Comparison of ENCODE assay signal across 17 cellular contexts in genomic region chr5:94744906-94745305, GRCh38.
DNase-seq lines count a peak whose midpoint lies in the region; ATAC-seq and TF ChIP-seq lines count a peak whose summit lies in the region.
"Had no signal": no experiment of that assay in that cellular context is flagged by ENCODE, and none has a peak within 500 bp of the region (broad histone marks: within the 10 kb centered on the region; RNA-seq: fewer than 3 reads in every experiment).

No MANE protein-coding gene starts in this region.

- no peak for TF ChIP-seq CTCF in activated B cell treated with CpG ODN at 0.5 μM for 24 hours (IDR thresholded peaks at IDR 0.05)
- no peak for TF ChIP-seq CTCF in uterus (IDR thresholded peaks at IDR 0.05)

- no peak overlapping the region for H3K4me3 ChIP-seq in uterus
- H3K4me3 ChIP-seq: GM23338 had no signal

- no peaks in the 10 kb centered on the region for H3K27me3 Mint-ChIP-seq in activated B cell treated with CpG ODN at 0.5 μM for 24 hours
- peaks cover 0 to 5% of the 10 kb centered on the region in 2 donors for H3K27me3 Mint-ChIP-seq in T-cell

- H3K9me3 Mint-ChIP-seq in activated B cell treated with CpG ODN at 0.5 μM for 24 hours (no peaks in the 10 kb centered on the region), T-cell (no peaks in the 10 kb centered on the region)
- H3K9me3 Mint-ChIP-seq: CD8-positive, alpha-beta T cell; GM23338 had no signal

- no peaks in the 10 kb centered on the region for H3K4me1 ChIP-seq in uterus

- H3K4me1 Mint-ChIP-seq in activated B cell treated with CpG ODN at 0.5 μM for 24 hours: peaks cover 42% of the 10 kb centered on the region
- peaks cover 0 to 3% (median 0%) of the 10 kb centered on the region in 3 donors for H3K4me1 Mint-ChIP-seq in T-cell

- no peaks in the 10 kb centered on the region for H3K9me3 ChIP-seq in uterus

- H3K36me3 ChIP-seq in uterus: no peaks in the 10 kb centered on the region

- POLR2A ChIA-PET in activated B cell treated with CpG ODN at 0.5 μM for 24 hours (lab: Charles Lee): no interaction called here
- POLR2A ChIA-PET in T-cell (lab: Charles Lee): no interaction called here

- no peak overlapping the region for H3K27ac ChIP-seq in uterus
- H3K27ac ChIP-seq: KMS-11 had no signal

- DNase-seq in activated B cell treated with CpG ODN at 0.5 μM for 24 hours (no peak), left ventricle myocardium superior (no peak), uterus (no peak), T-cell (no peak)
- DNase-seq in stimulated activated CD4-positive, alpha-beta T cell treated with anti-CD3 and anti-CD28 coated beads, Interleukin-4, amount 100 ng/mL, for 4 hours: no peak
- DNase-seq: CD8-positive, alpha-beta T cell; DMS79 treated with DMSO at 0.1 percent for 48 hours; NCI-H1105; NCI-H187; NCI-H774; Right ventricle myocardium superior; T-helper 17 cell had no signal

- ATAC-seq in GM21360 (IDR thresholded peaks at IDR 0.05; ENCODE audit: unreplicated experiment) (peak; percentile 29), HG02885 (IDR thresholded peaks at IDR 0.05; ENCODE audit: poor library complexity, unreplicated experiment) (peak; percentile 30), activated B cell treated with CpG ODN at 0.5 μM for 24 hours (ENCODE audit: low read depth) (peak; percentile 20), left ventricle myocardium superior (no peak), T-cell (replicated peaks in 1 of 4) (no peak)
- ATAC-seq: CD8-positive, alpha-beta T cell; GM23338; Panc1; T-helper 17 cell had no signal

- H3K36me3 Mint-ChIP-seq in activated B cell treated with CpG ODN at 0.5 μM for 24 hours (ENCODE audit: low read depth) (no peaks in the 10 kb centered on the region), T-cell (no peaks in the 10 kb centered on the region)
- H3K36me3 Mint-ChIP-seq: CD8-positive, alpha-beta T cell had no signal

- H3K4me3 Mint-ChIP-seq in activated B cell treated with CpG ODN at 0.5 μM for 24 hours: no peak overlapping the region
- no peak overlapping the region for H3K4me3 Mint-ChIP-seq in T-cell
- H3K4me3 Mint-ChIP-seq: CD8-positive, alpha-beta T cell; GM23338; T-helper 17 cell had no signal

- intact Hi-C loops in activated B cell treated with CpG ODN at 0.5 μM for 24 hours (cut with micrococcal nuclease): no loop called here
- intact Hi-C loops in left ventricle myocardium superior (cut with micrococcal nuclease): no loop called here
- intact Hi-C loops in uterus (cut with DNase I; ENCODE audit: low total_unique reads): no loop called here

- CTCF ChIA-PET in activated B cell treated with CpG ODN at 0.5 μM for 24 hours (lab: Charles Lee): no interaction called here
- CTCF ChIA-PET in T-cell (lab: Charles Lee): no interaction called here

- TF ChIP-seq POLR2A in uterus (IDR thresholded peaks at IDR 0.05): no peak

- no peaks in the 10 kb centered on the region for H3K27me3 ChIP-seq in uterus

- no peak overlapping the region for H3K27ac Mint-ChIP-seq in activated B cell treated with CpG ODN at 0.5 μM for 24 hours
- no peak overlapping the region for H3K27ac Mint-ChIP-seq in T-cell
- H3K27ac Mint-ChIP-seq: CD8-positive, alpha-beta T cell; GM23338; T-helper 17 cell had no signal

Comparison
In these comparisons a context has a peak if more than half of its experiments do, and no peak if none do; other contexts are left out.
1. ATAC-seq: peak in GM21360 (single experiment), HG02885 (single experiment) and activated B cell treated with CpG ODN at 0.5 μM for 24 hours (single experiment); none in left ventricle myocardium superior (single experiment) and T-cell (0 of 4).